8 cellular contexts compared by ENCODE assay signal in the genomic region with DNA sequence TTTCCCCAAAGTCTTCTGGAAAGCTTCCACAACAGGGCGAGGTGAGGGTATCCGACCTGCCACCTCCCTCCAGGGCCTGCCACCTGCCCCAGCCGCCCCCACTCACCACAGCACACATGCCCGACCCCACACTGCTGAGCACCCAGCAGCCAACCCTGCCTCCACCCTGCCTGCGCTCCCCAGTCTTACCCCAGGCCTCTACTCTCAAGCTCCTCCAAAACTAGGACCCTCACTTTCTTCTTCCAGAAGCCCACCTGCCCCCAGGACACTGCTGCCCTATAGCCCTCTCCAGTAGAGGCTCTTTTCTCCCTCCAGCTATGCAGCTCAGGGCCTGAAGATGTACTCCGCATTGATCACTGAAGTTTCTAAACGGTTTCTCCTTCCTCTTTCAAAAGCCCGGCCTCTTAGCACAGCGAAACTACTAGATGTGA.
DNase-seq lines count a peak whose midpoint lies in the region; ATAC-seq and TF ChIP-seq lines count a peak whose summit lies in the region.

No MANE protein-coding gene starts in this region.

- DNase-seq in CD1c-positive myeloid dendritic cell (ENCODE audit: extremely low spot score) (peak; percentile 72), GM23338 (ENCODE audit: low spot score) (no peak), RWPE2 (ENCODE audit: low spot score) (no peak), mucosa of descending colon (peak in 2 of 3 donors; percentile 46 to 63), hepatic stellate cell (ENCODE audit: low spot score) (no peak), CD14-positive monocyte (ENCODE audit: low spot score) (no peak), NCI-H146 treated with DMSO at 0.1 percent for 48 hours (lab: John Stamatoyannopoulos, UW; ENCODE audit: unreplicated experiment) (no peak)
- DNase-seq in activated T-cell treated with anti-CD3 and anti-CD28 coated beads, Interleukin-2, amount 50 U/mL, for 1 hour, result no peak

- TF ChIP-seq CTCF in GM23338 (conservative IDR thresholded peaks at IDR 0.05; ENCODE audit: low read depth in 2 of 2) (no peak), RWPE2 (IDR thresholded peaks at IDR 0.05; ENCODE audit: poor library complexity, severe bottlenecking) (no peak), mucosa of descending colon (IDR thresholded peaks at IDR 0.05) (no peak), CD14-positive monocyte (IDR thresholded peaks at IDR 0.05) (no peak)

- H3K4me1 Mint-ChIP-seq in GM23338 (peaks cover 27% of the 10 kb centered on the region), CD14-positive monocyte (peaks cover 29% of the 10 kb centered on the region)

- H3K27me3 ChIP-seq in GM23338 (ENCODE audit: insufficient read depth), result peaks cover 62% of the 10 kb centered on the region
- no peaks in the 10 kb centered on the region for H3K27me3 ChIP-seq in RWPE2 (ENCODE audit: insufficient read depth, poor library complexity, severe bottlenecking)

- peak overlapping the region; percentile 84; the same call in 1 of the 2 replicates for H2AFZ ChIP-seq in GM23338

- H3K4me1 ChIP-seq in GM23338 (ENCODE audit: insufficient read depth) (peaks cover 34% of the 10 kb centered on the region), RWPE2 (ENCODE audit: insufficient read depth, poor library complexity, severe bottlenecking) (peaks cover 10% of the 10 kb centered on the region), mucosa of descending colon (ENCODE audit: low read depth) (peaks cover 25% of the 10 kb centered on the region)

- peak overlapping the region; percentile 92 for H3K4me2 ChIP-seq in GM23338

- ATAC-seq in GM23338 (no peak; the same call in 2 of the 3 replicates), RWPE2 (ENCODE audit: low read depth) (no peak), mucosa of descending colon (no peak)

- no peak overlapping the region for H3K27ac ChIP-seq in GM23338 (ENCODE audit: low read depth)
- peak overlapping the region; percentile 56 for H3K27ac ChIP-seq in RWPE2 (ENCODE audit: poor library complexity, severe bottlenecking)

- H3K36me3 Mint-ChIP-seq in GM23338 (ENCODE audit: low read depth), result no peaks in the 10 kb centered on the region
- H3K36me3 Mint-ChIP-seq in CD14-positive monocyte, result no peaks in the 10 kb centered on the region

- H3K4me3 Mint-ChIP-seq in GM23338, result no peak overlapping the region
- no peak overlapping the region for H3K4me3 Mint-ChIP-seq in CD14-positive monocyte

- H3K9me3 ChIP-seq in RWPE2 (ENCODE audit: severe bottlenecking) (no peaks in the 10 kb centered on the region), mucosa of descending colon (no peaks in the 10 kb centered on the region)

- peaks cover 13% of the 10 kb centered on the region for H3K27me3 Mint-ChIP-seq in GM23338 (ENCODE audit: insufficient read depth, low read depth, poor library complexity)
- peaks cover 0 to 1% (median 0%) of the 10 kb centered on the region in 3 donors for H3K27me3 Mint-ChIP-seq in CD14-positive monocyte (ENCODE audit: low read depth in 3 of 3)

- no peaks in the 10 kb centered on the region for H3K9me2 ChIP-seq in GM23338 (ENCODE audit: insufficient read depth)

- H3K36me3 ChIP-seq in GM23338 (ENCODE audit: insufficient read depth), result no peaks in the 10 kb centered on the region
- no peaks in the 10 kb centered on the region for H3K36me3 ChIP-seq in RWPE2 (ENCODE audit: low read depth)
- no peaks in the 10 kb centered on the region for H3K36me3 ChIP-seq in mucosa of descending colon (ENCODE audit: low read depth)

- no peaks in the 10 kb centered on the region for H3F3A ChIP-seq in GM23338 (replicated peaks; ENCODE audit: low read depth)

- no peaks in the 10 kb centered on the region for H3K9me3 Mint-ChIP-seq in GM23338
- H3K9me3 Mint-ChIP-seq in CD14-positive monocyte, result no peaks in the 10 kb centered on the region

- H3K79me2 ChIP-seq in GM23338 (replicated peaks; ENCODE audit: insufficient read depth), result no peaks in the 10 kb centered on the region

- no peaks in the 10 kb centered on the region for H4K20me1 ChIP-seq in GM23338 (replicated peaks; ENCODE audit: insufficient read depth)

- H3K27ac Mint-ChIP-seq in GM23338 (no peak overlapping the region), CD14-positive monocyte (no peak overlapping the region)

- H3K4me3 ChIP-seq in GM23338, result peak overlapping the region; percentile 64
- H3K4me3 ChIP-seq in RWPE2 (ENCODE audit: severe bottlenecking), result no peak overlapping the region
- no peak overlapping the region for H3K4me3 ChIP-seq in mucosa of descending colon

- intact Hi-C loops in mucosa of descending colon (cut with DNase I, micrococcal nuclease) (loop anchor here (5.0 to 10.0 kb wide), 3 partner anchors 106 to 256 kb away; no protein-coding TSS in a partner anchor), CD14-positive monocyte (cut with micrococcal nuclease) (loop anchor here (5.0 kb wide), 2 partner anchors 33 to 208 kb away; a partner anchor contains a TSS)

TF ChIP-seq in GM23338, 12 proteins besides CTCF, POLR2A, EP300 and RAD21 (continues in another document):
- TF ChIP-seq STAT1 (IDR thresholded peaks at IDR 0.05; ENCODE audit: unreplicated experiment), result no peak
- TF ChIP-seq EZH2 (IDR thresholded peaks at IDR 0.05; ENCODE audit: low read depth, unreplicated experiment), result no peak
- TF ChIP-seq, protein P1, sequence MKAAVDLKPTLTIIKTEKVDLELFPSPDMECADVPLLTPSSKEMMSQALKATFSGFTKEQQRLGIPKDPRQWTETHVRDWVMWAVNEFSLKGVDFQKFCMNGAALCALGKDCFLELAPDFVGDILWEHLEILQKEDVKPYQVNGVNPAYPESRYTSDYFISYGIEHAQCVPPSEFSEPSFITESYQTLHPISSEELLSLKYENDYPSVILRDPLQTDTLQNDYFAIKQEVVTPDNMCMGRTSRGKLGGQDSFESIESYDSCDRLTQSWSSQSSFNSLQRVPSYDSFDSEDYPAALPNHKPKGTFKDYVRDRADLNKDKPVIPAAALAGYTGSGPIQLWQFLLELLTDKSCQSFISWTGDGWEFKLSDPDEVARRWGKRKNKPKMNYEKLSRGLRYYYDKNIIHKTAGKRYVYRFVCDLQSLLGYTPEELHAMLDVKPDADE (IDR thresholded peaks at IDR 0.05), result no peak
- TF ChIP-seq JUNB (IDR thresholded peaks at IDR 0.05; ENCODE audit: unreplicated experiment), result no peak
- TF ChIP-seq, protein P2, sequence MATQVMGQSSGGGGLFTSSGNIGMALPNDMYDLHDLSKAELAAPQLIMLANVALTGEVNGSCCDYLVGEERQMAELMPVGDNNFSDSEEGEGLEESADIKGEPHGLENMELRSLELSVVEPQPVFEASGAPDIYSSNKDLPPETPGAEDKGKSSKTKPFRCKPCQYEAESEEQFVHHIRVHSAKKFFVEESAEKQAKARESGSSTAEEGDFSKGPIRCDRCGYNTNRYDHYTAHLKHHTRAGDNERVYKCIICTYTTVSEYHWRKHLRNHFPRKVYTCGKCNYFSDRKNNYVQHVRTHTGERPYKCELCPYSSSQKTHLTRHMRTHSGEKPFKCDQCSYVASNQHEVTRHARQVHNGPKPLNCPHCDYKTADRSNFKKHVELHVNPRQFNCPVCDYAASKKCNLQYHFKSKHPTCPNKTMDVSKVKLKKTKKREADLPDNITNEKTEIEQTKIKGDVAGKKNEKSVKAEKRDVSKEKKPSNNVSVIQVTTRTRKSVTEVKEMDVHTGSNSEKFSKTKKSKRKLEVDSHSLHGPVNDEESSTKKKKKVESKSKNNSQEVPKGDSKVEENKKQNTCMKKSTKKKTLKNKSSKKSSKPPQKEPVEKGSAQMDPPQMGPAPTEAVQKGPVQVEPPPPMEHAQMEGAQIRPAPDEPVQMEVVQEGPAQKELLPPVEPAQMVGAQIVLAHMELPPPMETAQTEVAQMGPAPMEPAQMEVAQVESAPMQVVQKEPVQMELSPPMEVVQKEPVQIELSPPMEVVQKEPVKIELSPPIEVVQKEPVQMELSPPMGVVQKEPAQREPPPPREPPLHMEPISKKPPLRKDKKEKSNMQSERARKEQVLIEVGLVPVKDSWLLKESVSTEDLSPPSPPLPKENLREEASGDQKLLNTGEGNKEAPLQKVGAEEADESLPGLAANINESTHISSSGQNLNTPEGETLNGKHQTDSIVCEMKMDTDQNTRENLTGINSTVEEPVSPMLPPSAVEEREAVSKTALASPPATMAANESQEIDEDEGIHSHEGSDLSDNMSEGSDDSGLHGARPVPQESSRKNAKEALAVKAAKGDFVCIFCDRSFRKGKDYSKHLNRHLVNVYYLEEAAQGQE (IDR thresholded peaks at IDR 0.05; ENCODE audit: unreplicated experiment), result no peak

Comparison
In these comparisons a context has a peak if more than half of its experiments do, and no peak if none do; other contexts are left out.
1. DNase-seq: peak in CD1c-positive myeloid dendritic cell (single experiment) and mucosa of descending colon (2 of 3); none in GM23338 (single experiment), RWPE2 (single experiment), hepatic stellate cell (single experiment), CD14-positive monocyte (single experiment), NCI-H146 treated with DMSO at 0.1 percent for 48 hours (single experiment) and activated T-cell treated with anti-CD3 and anti-CD28 coated beads, Interleukin-2, amount 50 U/mL, for 1 hour (single experiment).